ENCODE assay signal across 7 cellular contexts in the genomic region with DNA sequence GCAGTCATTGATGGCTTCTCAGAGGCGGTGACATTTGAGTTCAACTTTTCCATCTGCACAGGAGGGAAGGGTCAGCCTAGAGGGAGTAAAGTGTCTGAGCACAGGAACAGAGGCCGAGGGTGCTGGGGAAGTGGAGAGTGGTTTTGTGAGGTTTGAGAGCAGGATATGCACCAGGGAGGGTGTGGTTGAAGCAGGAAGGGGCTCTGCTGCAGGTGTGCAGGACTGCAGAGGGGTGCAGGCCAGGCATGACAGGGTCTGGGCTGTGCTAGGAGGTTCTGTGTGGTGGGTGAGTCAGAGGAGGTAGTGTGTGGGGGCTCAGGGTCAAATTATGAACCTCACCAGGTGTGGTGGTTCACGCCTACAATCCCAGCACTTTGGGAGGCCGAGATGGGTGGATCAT.
DNase-seq lines count a peak whose midpoint lies in the region; ATAC-seq lines count a peak whose summit lies in the region.
"Not testable (repeated sequence)": the region's sequence is repeated elsewhere in the genome, so short reads cannot be mapped to it uniquely, and the experiment has no call there.

No MANE protein-coding gene starts in this region.

- H3K27ac Mint-ChIP-seq in naive thymus-derived CD4-positive, alpha-beta T cell: not testable (repeated sequence)

- intact Hi-C loops in naive thymus-derived CD4-positive, alpha-beta T cell (cut with micrococcal nuclease): not testable (repeated sequence)

- not testable (repeated sequence) for H3K27ac ChIP-seq in naive thymus-derived CD4-positive, alpha-beta T cell (ENCODE audit: low read depth, low read length)

- not testable (repeated sequence) for H3K36me3 ChIP-seq in naive thymus-derived CD4-positive, alpha-beta T cell (ENCODE audit: control insufficient read depth in 2 of 3, insufficient read depth in 3 of 3, low read length in 3 of 3)

- H3K27me3 Mint-ChIP-seq in naive thymus-derived CD4-positive, alpha-beta T cell: not testable (repeated sequence)

- not testable (repeated sequence) for H3K27me3 ChIP-seq in naive thymus-derived CD4-positive, alpha-beta T cell (ENCODE audit: control insufficient read depth in 2 of 2, insufficient read depth in 2 of 2, low read length in 2 of 2)

- not testable (repeated sequence) for H3K4me3 ChIP-seq in naive thymus-derived CD4-positive, alpha-beta T cell (ENCODE audit: low read length)

- DNase-seq in naive thymus-derived CD4-positive, alpha-beta T cell: not testable (repeated sequence)

- not testable (repeated sequence) for H3K4me1 Mint-ChIP-seq in naive thymus-derived CD4-positive, alpha-beta T cell

- not testable (repeated sequence) for H3K4me3 Mint-ChIP-seq in naive thymus-derived CD4-positive, alpha-beta T cell

- not testable (repeated sequence) for H3K9me3 ChIP-seq in naive thymus-derived CD4-positive, alpha-beta T cell (ENCODE audit: control insufficient read depth in 2 of 3, low read length in 3 of 3)

- ATAC-seq in GM18907 (IDR thresholded peaks at IDR 0.05; ENCODE audit: unreplicated experiment) (peak; percentile 60), GM19463 (IDR thresholded peaks at IDR 0.05; ENCODE audit: unreplicated experiment) (peak; percentile 55), GM21529 (IDR thresholded peaks at IDR 0.05; ENCODE audit: unreplicated experiment) (peak; percentile 74), HG02759 (IDR thresholded peaks at IDR 0.05; ENCODE audit: unreplicated experiment) (peak; percentile 53), HG03097 (IDR thresholded peaks at IDR 0.05; ENCODE audit: low FRiP score, unreplicated experiment) (peak; percentile 60), HG03469 (IDR thresholded peaks at IDR 0.05; ENCODE audit: unreplicated experiment) (peak; percentile 74)
- ATAC-seq in naive thymus-derived CD4-positive, alpha-beta T cell: peak; percentile 33

- H3K9me3 Mint-ChIP-seq in naive thymus-derived CD4-positive, alpha-beta T cell: not testable (repeated sequence)

- POLR2A ChIA-PET in naive thymus-derived CD4-positive, alpha-beta T cell (lab: Charles Lee): not testable (repeated sequence)

- not testable (repeated sequence) for H3K4me1 ChIP-seq in naive thymus-derived CD4-positive, alpha-beta T cell (ENCODE audit: control insufficient read depth in 2 of 2, insufficient read depth in 2 of 2, low read length in 2 of 2)

- CTCF ChIA-PET in naive thymus-derived CD4-positive, alpha-beta T cell (lab: Charles Lee): not testable (repeated sequence)

- not testable (repeated sequence) for H3K36me3 Mint-ChIP-seq in naive thymus-derived CD4-positive, alpha-beta T cell
